17 cellular contexts compared by ENCODE assay signal in the genomic region with DNA sequence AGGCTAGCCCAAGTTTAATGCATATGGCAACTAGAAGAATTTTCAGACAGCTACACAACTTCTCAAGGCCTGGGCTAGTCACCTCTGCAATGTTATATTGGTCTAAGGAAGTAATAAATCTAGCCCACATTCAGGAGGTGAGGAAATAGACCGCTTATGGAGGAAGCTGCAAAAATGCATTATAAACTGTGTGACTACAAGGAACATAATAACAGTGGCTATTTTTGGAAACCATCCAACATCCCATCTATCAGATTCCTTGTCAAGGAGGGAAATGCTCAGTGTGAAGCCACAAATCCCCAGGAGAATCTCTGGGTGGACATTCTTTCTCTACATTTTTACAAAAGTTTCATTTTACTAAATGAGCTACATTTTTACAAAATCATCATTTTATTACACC.
DNase-seq lines count a peak whose midpoint lies in the region; ATAC-seq, FAIRE-seq and TF ChIP-seq lines count a peak whose summit lies in the region.
"Had no signal": no experiment of that assay in that cellular context is flagged by ENCODE, and none has a peak within 500 bp of the region (broad histone marks: within the 10 kb centered on the region; RNA-seq: fewer than 3 reads in every experiment).

No MANE protein-coding gene starts in this region.

- BruUV-seq in endothelial cell of umbilical vein (replicated peaks; lab: Mats Ljungman, UMichigan), result no TSS peak

- H3K4me1 ChIP-seq in Loucy (ENCODE audit: insufficient read depth, low read length, poor library complexity, severe bottlenecking), result peaks cover 42% of the 10 kb centered on the region
- H3K4me1 ChIP-seq in endothelial cell of umbilical vein (ENCODE audit: control insufficient read depth, extremely low read depth, insufficient read depth, low read length), result no peaks in the 10 kb centered on the region
- no peaks in the 10 kb centered on the region for H3K4me1 ChIP-seq in stomach
- H3K4me1 ChIP-seq: left lung, thyroid gland had no signal

- CTCF ChIA-PET in endothelial cell of umbilical vein (lab: Charles Lee), result no interaction called here

- no peaks in the 10 kb centered on the region for H3K9me1 ChIP-seq in endothelial cell of umbilical vein (replicated peaks; ENCODE audit: control insufficient read depth, extremely low read depth, insufficient read depth, low read length)

- no peak overlapping the region for H3K4me3 ChIP-seq in Loucy (ENCODE audit: low read length, poor library complexity, severe bottlenecking)
- no peak overlapping the region for H3K4me3 ChIP-seq in endothelial cell of umbilical vein (replicated peaks in 1 of 3; ENCODE audit: insufficient read depth in 1 of 3, low read depth in 1 of 3, low read length in 3 of 3)
- H3K4me3 ChIP-seq in stomach, result no peak overlapping the region
- H3K4me3 ChIP-seq: GM23338, hepatocyte, left lung, thyroid gland had no signal

- WGBS in stomach, 5 donors, result 50 to 79% (median 63%) methylated on average over 1 of the region's 1 CpG

- intact Hi-C loops in endothelial cell of umbilical vein (cut with micrococcal nuclease) (no loop called here), sciatic nerve (cut with DNase I) (no loop called here), stomach (cut with DNase I; ENCODE audit: low total_unique reads) (no loop called here)

- no peak for TF ChIP-seq EP300 in stomach (IDR thresholded peaks at IDR 0.05)

- ATAC-seq in sciatic nerve, result peak; percentile 74
- ATAC-seq: GM23338, left lung, Right ventricle myocardium inferior had no signal

- no peaks in the 10 kb centered on the region for H3K79me2 ChIP-seq in Loucy (ENCODE audit: insufficient read depth, low read length)
- no peaks in the 10 kb centered on the region for H3K79me2 ChIP-seq in endothelial cell of umbilical vein (ENCODE audit: control insufficient read depth, insufficient read depth, low read length)
- H3K79me2 ChIP-seq: hepatocyte had no signal

- TF ChIP-seq CTCF in Loucy (conservative IDR thresholded peaks at IDR 0.05; ENCODE audit: low read length) (no peak), endothelial cell of umbilical vein (IDR thresholded peaks at IDR 0.05; ENCODE audit: extremely low read depth in 1 of 2, insufficient read depth in 1 of 2, low read depth in 1 of 2, low read length in 2 of 2) (no peak), stomach (IDR thresholded peaks at IDR 0.05) (no peak)

- no peak for TF ChIP-seq POLR2A in endothelial cell of umbilical vein (IDR thresholded peaks at IDR 0.05; ENCODE audit: low read depth, low read length)
- no peak for TF ChIP-seq POLR2A in stomach (IDR thresholded peaks at IDR 0.05)

- no peaks in the 10 kb centered on the region; the same call in 1 of the 2 replicates for H3F3A ChIP-seq in Loucy (ENCODE audit: low read depth)

- H3K27me3 ChIP-seq in Loucy (ENCODE audit: insufficient read depth, low read length, poor library complexity, severe bottlenecking) (no peaks in the 10 kb centered on the region), endothelial cell of umbilical vein (ENCODE audit: control insufficient read depth in 2 of 2, insufficient read depth in 2 of 2, low read length in 2 of 2) (no peaks in the 10 kb centered on the region), stomach (no peaks in the 10 kb centered on the region)
- H3K27me3 ChIP-seq: hepatocyte, left lung, thyroid gland had no signal

- H3K36me3 ChIP-seq in Loucy (ENCODE audit: insufficient read depth, low read length) (no peaks in the 10 kb centered on the region), endothelial cell of umbilical vein (ENCODE audit: control insufficient read depth in 2 of 2, extremely low read depth in 1 of 2, insufficient read depth in 2 of 2, low read length in 2 of 2) (no peaks in the 10 kb centered on the region), stomach (no peaks in the 10 kb centered on the region)
- H3K36me3 ChIP-seq: left lung, thyroid gland had no signal

- H3K27ac ChIP-seq in endothelial cell of umbilical vein (ENCODE audit: insufficient read depth, low read depth, low read length), result no peak overlapping the region
- H3K27ac ChIP-seq in stomach, result no peak overlapping the region
- H3K27ac ChIP-seq: hepatocyte, KMS-11, left lung, thyroid gland had no signal

- peak; percentile 4 for DNase-seq in GF-D8 (lab: John Stamatoyannopoulos, UW)
- DNase-seq in endothelial cell of umbilical vein (ENCODE audit: low read depth, low spot score), result peak; percentile 24
- no peak for DNase-seq in sciatic nerve (ENCODE audit: low spot score)
- no peak for DNase-seq in NCI-H446 treated with DMSO at 0.1 percent for 48 hours (lab: John Stamatoyannopoulos, UW)
- no peak for DNase-seq in stomach
- DNase-seq in GM19238 (ENCODE audit: insufficient read length, low spot score), result no peak
- DNase-seq: activated CD4-positive, CD25-positive, alpha-beta regulatory T cell treated with anti-CD3 and anti-CD28 coated beads, Interleukin-2, amount 50 U/mL, for 72 hours; left lung; NCI-H1694 treated with DMSO at 0.1 percent for 48 hours; NCI-H774; T-helper 2 cell; thyroid gland had no signal

- H4K20me1 ChIP-seq in Loucy (ENCODE audit: insufficient read depth, low read length, poor library complexity, severe bottlenecking), result no peaks in the 10 kb centered on the region
- no peaks in the 10 kb centered on the region for H4K20me1 ChIP-seq in endothelial cell of umbilical vein (replicated peaks; ENCODE audit: control insufficient read depth, extremely low read depth, insufficient read depth, low read length)

- H3K4me2 ChIP-seq in Loucy (ENCODE audit: low read depth, low read length, poor library complexity, severe bottlenecking) (peak overlapping the region; percentile 49), endothelial cell of umbilical vein (ENCODE audit: insufficient read depth, low read length) (no peak overlapping the region)
- H3K4me2 ChIP-seq: GM23338, hepatocyte, KMS-11 had no signal

- H3K9me3 ChIP-seq in Loucy (ENCODE audit: insufficient read depth, low read depth, low read length) (no peaks in the 10 kb centered on the region), endothelial cell of umbilical vein (replicated peaks; ENCODE audit: control insufficient read depth, insufficient read depth, low read length) (no peaks in the 10 kb centered on the region), stomach (no peaks in the 10 kb centered on the region)
- H3K9me3 ChIP-seq: left lung, thyroid gland had no signal

- no peak overlapping the region for H2AFZ ChIP-seq in Loucy (ENCODE audit: low read length)
- H2AFZ ChIP-seq in endothelial cell of umbilical vein (ENCODE audit: low read depth, low read length), result no peak overlapping the region
- H2AFZ ChIP-seq: GM23338, hepatocyte had no signal

- dilution Hi-C loops in endothelial cell of umbilical vein (cut with MboI; ENCODE audit: extremely low pct_ligation_motif_present, low sequenced_read_pairs), result no loop called here

- no peak for FAIRE-seq in endothelial cell of umbilical vein (lab: Jason Lieb, UNC)

- H3K9ac ChIP-seq in Loucy (ENCODE audit: low read depth, low read length, poor library complexity, severe bottlenecking) (no peak overlapping the region), endothelial cell of umbilical vein (replicated peaks; ENCODE audit: extremely low read depth, insufficient read depth, low read length) (no peak overlapping the region)
- H3K9ac ChIP-seq: KMS-11 had no signal

- H3K9me2 ChIP-seq in Loucy (replicated peaks; ENCODE audit: low read depth, low read length), result no peaks in the 10 kb centered on the region

- POLR2A ChIA-PET in endothelial cell of umbilical vein (lab: Charles Lee), result no interaction called here

TF ChIP-seq in endothelial cell of umbilical vein, 7 proteins besides CTCF, POLR2A, EP300 and RAD21:
- TF ChIP-seq JUN (IDR thresholded peaks at IDR 0.05; ENCODE audit: borderline replicate concordance, insufficient read depth, insufficient read length, low read depth), result no peak
- TF ChIP-seq GATA2 (IDR thresholded peaks at IDR 0.05; ENCODE audit: insufficient read depth, insufficient read length, low read depth, low read length), result no peak
- no peak for TF ChIP-seq POLR2AphosphoS5 (IDR thresholded peaks at IDR 0.05; ENCODE audit: insufficient read depth, low read depth, low read length)
- no peak for TF ChIP-seq EZH2 (IDR thresholded peaks at IDR 0.05; ENCODE audit: borderline replicate concordance, low read depth, low read length, severe bottlenecking)

Comparison
In these comparisons a context has a peak if more than half of its experiments do, and no peak if none do; other contexts are left out.
1. DNase-seq: peak in GF-D8 (single experiment) and endothelial cell of umbilical vein (single experiment); none in sciatic nerve (single experiment), NCI-H446 treated with DMSO at 0.1 percent for 48 hours (single experiment), stomach (single experiment) and GM19238 (single experiment).